9 cellular contexts compared by ENCODE assay signal in genomic region chrX:20315140-20315539, GRCh38. TPM values are rescaled to one million over a fixed set of nuclear protein-coding genes. Genes with fewer than 3 reads are reported as not detected.
DNase-seq lines count a peak whose midpoint lies in the region; ATAC-seq and TF ChIP-seq lines count a peak whose summit lies in the region.
"Had no signal": no experiment of that assay in that cellular context is flagged by ENCODE, and none has a peak within 500 bp of the region (broad histone marks: within the 10 kb centered on the region; RNA-seq: fewer than 3 reads in every experiment).

No MANE protein-coding gene starts in this region.

- TF ChIP-seq CTCF in NB4 (IDR thresholded peaks at IDR 0.05; ENCODE audit: low read depth, low read length) (no peak), lung (IDR thresholded peaks at IDR 0.05; ENCODE audit: control extremely low read depth, extremely low read depth) (no peak), foreskin fibroblast (IDR thresholded peaks at IDR 0.05; ENCODE audit: low read depth, low read length) (no peak)

- peak; percentile 56 for ATAC-seq in GM18517 (IDR thresholded peaks at IDR 0.05; ENCODE audit: unreplicated experiment)
- peak; percentile 86 for ATAC-seq in HG02759 (IDR thresholded peaks at IDR 0.05; ENCODE audit: unreplicated experiment)
- ATAC-seq in lung (ENCODE audit: insufficient read depth, low FRiP score) = peak; percentile 7
- ATAC-seq in stimulated activated naive CD8-positive, alpha-beta T cell treated with anti-CD3 and anti-CD28 coated beads, Interleukin-15, amount 100 ng/mL, for 72 hours = no peak

- peak overlapping the region in 1 of 2 donors; percentile 34 for H3K27ac Mint-ChIP-seq in stimulated activated naive CD8-positive, alpha-beta T cell treated with anti-CD3 and anti-CD28 coated beads, Interleukin-15, amount 100 ng/mL, for 72 hours

- 27 to 49% methylated on average over 2 of the region's 2 CpGs for WGBS in lung, 2 donors

- H3K27me3 ChIP-seq in lung (ENCODE audit: control insufficient read depth, insufficient read depth) = no peaks in the 10 kb centered on the region

- H3K9me3 Mint-ChIP-seq in stimulated activated naive CD8-positive, alpha-beta T cell treated with anti-CD3 and anti-CD28 coated beads, Interleukin-15, amount 100 ng/mL, for 72 hours = no peaks in the 10 kb centered on the region

- no peaks in the 10 kb centered on the region for H3K4me1 ChIP-seq in lung (ENCODE audit: control insufficient read depth in 2 of 2, insufficient read depth in 2 of 2, low read length in 2 of 2)

- H3K27ac ChIP-seq in lung (ENCODE audit: low read depth in 1 of 2, low read length in 1 of 2) = no peak overlapping the region

- no peaks in the 10 kb centered on the region for H3K9me3 ChIP-seq in lung (ENCODE audit: control insufficient read depth in 2 of 2, insufficient read depth in 1 of 2, low read length in 1 of 2)

- H3K4me1 Mint-ChIP-seq in stimulated activated naive CD8-positive, alpha-beta T cell treated with anti-CD3 and anti-CD28 coated beads, Interleukin-15, amount 100 ng/mL, for 72 hours = peaks cover 14% of the 10 kb centered on the region

- no peaks in the 10 kb centered on the region for H3K36me3 ChIP-seq in lung (ENCODE audit: control insufficient read depth in 2 of 2, insufficient read depth in 2 of 2, low read length in 2 of 2)

- no peak for TF ChIP-seq POLR2A in NB4 (IDR thresholded peaks at IDR 0.05; ENCODE audit: extremely low read depth, insufficient read length)

- no peaks in the 10 kb centered on the region for H3K27me3 Mint-ChIP-seq in stimulated activated naive CD8-positive, alpha-beta T cell treated with anti-CD3 and anti-CD28 coated beads, Interleukin-15, amount 100 ng/mL, for 72 hours

- H3K4me3 Mint-ChIP-seq in stimulated activated naive CD8-positive, alpha-beta T cell treated with anti-CD3 and anti-CD28 coated beads, Interleukin-15, amount 100 ng/mL, for 72 hours = no peak overlapping the region

- H3K4me3 ChIP-seq in NB4 (ENCODE audit: low read depth, low read length) = no peak overlapping the region
- no peak overlapping the region for H3K4me3 ChIP-seq in lung
- H3K4me3 ChIP-seq in foreskin fibroblast (ENCODE audit: low read depth in 1 of 2, low read length in 2 of 2) = no peak overlapping the region

- DNase-seq in NB4 (ENCODE audit: low read depth) (peak; percentile 86), lung (ENCODE audit: low spot score) (no peak), DMS79 (lab: John Stamatoyannopoulos, UW) (no peak), DMS79 treated with DMSO at 0.1 percent for 48 hours (lab: John Stamatoyannopoulos, UW) (no peak), foreskin fibroblast (no peak)
- no peak for DNase-seq in stimulated activated naive CD8-positive, alpha-beta T cell treated with anti-CD3 and anti-CD28 coated beads, Interleukin-15, amount 100 ng/mL, for 72 hours
- DNase-seq: NCI-H524 had no signal

RNA-seq across cellular contexts. Expression of gene RPS6KA3, which starts 48.4 kb away (rescaled TPM):
- 10 to 100 TPM; 50.3 to 81.4 TPM for total RNA-seq in lung
- 10 to 100 TPM; 12.5 to 28.3 TPM for polyA plus RNA-seq in lung
